20 cellular contexts compared by ENCODE assay signal in the genomic region with DNA sequence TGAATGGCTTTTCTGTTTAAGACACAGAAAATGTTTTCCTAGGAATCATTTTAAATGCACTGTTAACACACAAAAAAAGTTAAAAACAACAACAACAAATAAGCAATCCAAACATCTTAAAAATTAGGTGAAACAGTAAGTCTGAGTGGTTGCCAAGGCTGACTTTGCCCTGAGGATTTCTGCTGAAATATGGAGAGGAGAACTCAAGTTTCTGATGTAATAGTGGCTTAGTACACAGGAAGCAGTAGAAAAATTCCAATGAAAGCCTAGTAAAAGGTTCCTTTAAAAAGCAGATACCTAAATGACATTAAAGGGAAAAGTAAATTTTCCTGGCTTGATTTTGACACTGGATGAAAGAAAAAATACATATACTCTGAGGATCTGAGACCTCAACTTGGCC.
"Had no signal": no experiment of that assay in that cellular context is flagged by ENCODE, and none has a peak within 500 bp of the region (broad histone marks: within the 10 kb centered on the region; RNA-seq: fewer than 3 reads in every experiment).

No MANE protein-coding gene starts in this region.

- H3K36me3 ChIP-seq: gastroesophageal sphincter, left ventricle myocardium inferior, lower lobe of right lung, neural progenitor cell, ovary, suprapubic skin, thyroid gland had no signal

- H3K4me3 ChIP-seq: gastroesophageal sphincter, left ventricle myocardium inferior, lower lobe of right lung, neural progenitor cell, ovary, smooth muscle cell, suprapubic skin, thyroid gland had no signal

- H3K27ac ChIP-seq: gastroesophageal sphincter, left ventricle myocardium inferior, lower lobe of right lung, neural progenitor cell, ovary, suprapubic skin, thyroid gland had no signal

- H3K9ac ChIP-seq: neural progenitor cell had no signal

- DNase-seq: dermis blood vessel endothelial cell; erythroblast; immature natural killer cell; kidney; left cardiac atrium; left ventricle myocardium inferior; lower lobe of right lung; nucleus accumbens; ovary; right cardiac atrium; stimulated activated CD4-positive, alpha-beta T cell treated with anti-CD3 and anti-CD28 coated beads, Interleukin-4, amount 100 ng/mL, for 1 hour; stimulated activated CD8-positive, alpha-beta memory T cell treated with anti-CD3 and anti-CD28 coated beads, Interleukin-4, amount 100 ng/mL, for 48 hours; stimulated activated naive CD8-positive, alpha-beta T cell treated with anti-CD3 and anti-CD28 coated beads, Interleukin-15, Interleukin-2, amounts not matched to agents 100 U/mL and 50 U/mL, for 24 hours; thyroid gland had no signal

- H3K9me3 ChIP-seq: gastroesophageal sphincter, left ventricle myocardium inferior, lower lobe of right lung, ovary, suprapubic skin, thyroid gland had no signal

- H3K27me3 ChIP-seq: gastroesophageal sphincter, neural progenitor cell, ovary, suprapubic skin, thyroid gland had no signal

- H3K4me1 ChIP-seq: lower lobe of right lung, neural progenitor cell, suprapubic skin, thyroid gland had no signal

- ATAC-seq: gastroesophageal sphincter; left cardiac atrium; lower lobe of right lung; natural killer cell treated with Interleukin-12 subunit alpha and Interleukin-12 subunit beta and Interleukin-15 and Interleukin-18, amount 100 ng/mL, for 72 hours; right cardiac atrium; stimulated activated effector memory CD8-positive, alpha-beta T cell treated with anti-CD3 and anti-CD28 coated beads, Interleukin-12 subunit alpha, Interleukin-12 subunit beta, amount 100 ng/mL, for 72 hours; stimulated activated naive CD8-positive, alpha-beta T cell treated with anti-CD3 and anti-CD28 coated beads, Interleukin-15, Interleukin-2, amounts not matched to agents 100 U/mL and 50 U/mL, for 24 hours had no signal
